ENCODE assay signal across 17 cellular contexts in the genomic region with DNA sequence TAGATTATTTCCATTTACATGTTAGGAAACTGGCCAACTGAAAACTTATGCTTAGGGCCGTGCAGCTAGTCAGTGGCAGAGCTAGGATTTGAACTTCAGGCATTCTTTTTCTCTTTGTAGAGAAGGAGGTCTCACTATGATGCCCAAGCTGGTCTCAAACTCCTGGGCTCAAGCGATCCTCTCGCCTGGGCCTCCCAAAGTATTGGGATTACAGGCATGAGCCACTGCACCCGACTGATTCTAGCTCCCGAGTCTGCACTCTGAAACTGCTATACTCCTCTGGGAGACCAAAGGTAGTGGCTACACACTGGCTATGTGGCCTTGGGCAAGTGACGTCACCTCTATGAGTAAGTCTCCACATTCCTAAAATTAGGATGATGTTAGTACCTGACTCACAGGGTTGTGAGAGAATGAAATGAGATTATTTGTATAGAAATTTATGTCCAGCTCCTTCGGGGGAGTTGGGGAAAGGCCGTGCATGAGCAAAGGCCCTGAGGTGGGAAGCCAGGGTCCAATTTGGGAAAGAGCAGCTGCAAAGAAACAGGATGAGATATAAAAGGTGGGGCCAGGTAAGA. TPM values are rescaled to one million over a fixed set of nuclear protein-coding genes. Genes with fewer than 3 reads are reported as not detected.
A peak's percentile ranks its signal among the peaks of the same experiment; 100 is the strongest.
DNase-seq lines count a peak whose midpoint lies in the region; ATAC-seq and TF ChIP-seq lines count a peak whose summit lies in the region.
"Had no signal": no experiment of that assay in that cellular context is flagged by ENCODE, and none has a peak within 500 bp of the region (broad histone marks: within the 10 kb centered on the region; RNA-seq: fewer than 3 reads in every experiment).

No MANE protein-coding gene starts in this region.

- no peaks in the 10 kb centered on the region for H4K20me1 ChIP-seq in OCI-LY7 (ENCODE audit: insufficient read depth, low read length)

- TF ChIP-seq POLR2A in prostate gland (IDR thresholded peaks at IDR 0.05): no peak

- intact Hi-C loops in prostate gland (cut with DNase I) (no loop called here), OCI-LY7 (cut with micrococcal nuclease; ENCODE audit: unreplicated experiment) (no loop called here)

- peaks cover 79% of the 10 kb centered on the region for H3K36me3 ChIP-seq in adipocyte (ENCODE audit: control insufficient read depth, insufficient read depth, low read length, severe bottlenecking)
- no peaks in the 10 kb centered on the region for H3K36me3 ChIP-seq in prostate gland
- no peaks in the 10 kb centered on the region for H3K36me3 ChIP-seq in OCI-LY7 (ENCODE audit: insufficient read depth, low read length)

- no peak overlapping the region for H2AFZ ChIP-seq in OCI-LY7 (ENCODE audit: low read length)
- H2AFZ ChIP-seq: parathyroid adenoma had no signal

- H3K4me1 ChIP-seq in adipocyte (ENCODE audit: control insufficient read depth, insufficient read depth, low read length): peaks cover 21% of the 10 kb centered on the region
- no peaks in the 10 kb centered on the region for H3K4me1 ChIP-seq in foreskin keratinocyte
- H3K4me1 ChIP-seq in prostate gland (replicated peaks): no peaks in the 10 kb centered on the region
- peaks cover 15% of the 10 kb centered on the region for H3K4me1 ChIP-seq in OCI-LY7 (ENCODE audit: insufficient read depth, low read length, poor library complexity, severe bottlenecking)
- H3K4me1 ChIP-seq: parathyroid adenoma had no signal

- H3K27ac ChIP-seq in AG04450 (ENCODE audit: low read depth, low read length) (peak overlapping the region; percentile 65), HL-60 (replicated peaks) (peak overlapping the region; percentile 58; the same call in 1 of the 2 replicates), foreskin keratinocyte (no peak overlapping the region), prostate gland (no peak overlapping the region), OCI-LY7 (ENCODE audit: low read depth, low read length, poor library complexity, severe bottlenecking) (no peak overlapping the region)
- H3K27ac ChIP-seq: parathyroid adenoma, Peyer's patch had no signal

- DNase-seq in AG04450 (ENCODE audit: low read depth, low spot score) (no peak), HL-60 (ENCODE audit: low read depth in 1 of 2, low spot score in 1 of 2) (no peak), adipocyte (ENCODE audit: low read depth) (peak; percentile 52), foreskin keratinocyte (peak; percentile 76 to 89), NCI-H524 treated with DMSO at 0.1 percent for 48 hours (lab: John Stamatoyannopoulos, UW) (no peak), prostate gland (ENCODE audit: low spot score) (no peak), OCI-LY7 (ENCODE audit: low spot score) (no peak)
- DNase-seq: activated CD4-positive, alpha-beta T cell treated with anti-CD3 and anti-CD28 coated beads for 4 hours; amygdala; dermis blood vessel endothelial cell; foreskin melanocyte; mucosa of descending colon; NCI-H1105 treated with DMSO at 0.1 percent for 48 hours; Peyer's patch; T-helper 2 cell had no signal

- H3K27me3 ChIP-seq in AG04450 (ENCODE audit: control insufficient read depth, insufficient read depth, low read length): no peaks in the 10 kb centered on the region
- no peaks in the 10 kb centered on the region for H3K27me3 ChIP-seq in HL-60 (ENCODE audit: insufficient read depth, poor library complexity, severe bottlenecking)
- no peaks in the 10 kb centered on the region for H3K27me3 ChIP-seq in adipocyte (replicated peaks; ENCODE audit: control insufficient read depth, insufficient read depth, low read length)
- no peaks in the 10 kb centered on the region for H3K27me3 ChIP-seq in foreskin keratinocyte
- no peaks in the 10 kb centered on the region for H3K27me3 ChIP-seq in prostate gland (replicated peaks; ENCODE audit: insufficient read depth)
- H3K27me3 ChIP-seq: Peyer's patch had no signal

- H3K9me3 ChIP-seq in AG04450 (ENCODE audit: control insufficient read depth, insufficient read depth, low read length) (no peaks in the 10 kb centered on the region; the same call in 1 of the 2 replicates), adipocyte (ENCODE audit: control insufficient read depth, low read length) (no peaks in the 10 kb centered on the region), prostate gland (no peaks in the 10 kb centered on the region), OCI-LY7 (ENCODE audit: low read length) (no peaks in the 10 kb centered on the region)
- H3K9me3 ChIP-seq: mucosa of descending colon, Peyer's patch had no signal

- H3K9ac ChIP-seq in adipocyte (ENCODE audit: low read length): peak overlapping the region; percentile 21
- H3K9ac ChIP-seq: parathyroid adenoma had no signal

- CTCF ChIA-PET in AG04450 (lab: Charles Lee) (interaction anchor here (1.2 to 1.5 kb wide), 2 partner anchors 16 to 82 kb away, joined by 3 to 6 read pairs; no protein-coding TSS in a partner anchor), OCI-LY7 (lab: Charles Lee; ENCODE audit: unreplicated experiment) (no interaction called here)

- TF ChIP-seq CTCF in AG04450 (IDR thresholded peaks at IDR 0.05; ENCODE audit: low read depth, low read length) (no peak), HL-60 (IDR thresholded peaks at IDR 0.05; ENCODE audit: insufficient read depth, low read length) (no peak), foreskin keratinocyte (conservative IDR thresholded peaks at IDR 0.05) (no peak), prostate gland (IDR thresholded peaks at IDR 0.05) (no peak), OCI-LY7 (conservative IDR thresholded peaks at IDR 0.05; ENCODE audit: low read length) (no peak)

- POLR2A ChIA-PET in AG04450 (lab: Yijun Ruan, JAX): interaction anchor here (1.2 to 2.9 kb wide), 4 partner anchors 13 to 29 kb away, joined by 3 to 20 read pairs (median 8); a partner anchor contains a TSS
- POLR2A ChIA-PET in OCI-LY7 (lab: Charles Lee): interaction anchor here (0.7 kb wide), 1 partner anchor 48 kb away, joined by 3 read pairs; a partner anchor contains a TSS

- WGBS in prostate gland: 92% methylated on average over 8 of the region's 8 CpGs

- H3K4me2 ChIP-seq in OCI-LY7 (ENCODE audit: low read length): no peak overlapping the region

- H3K79me2 ChIP-seq in OCI-LY7 (ENCODE audit: insufficient read depth, low read depth, low read length): no peaks in the 10 kb centered on the region
- H3K79me2 ChIP-seq: parathyroid adenoma had no signal

- no peaks in the 10 kb centered on the region for H3K9me2 ChIP-seq in OCI-LY7 (ENCODE audit: insufficient read depth, low read length)

- no TSS peak for BruUV-seq in OCI-LY7 (replicated peaks; lab: Mats Ljungman, UMichigan)

- peak; percentile 95 for ATAC-seq in foreskin keratinocyte
- no peak for ATAC-seq in GM21367 (IDR thresholded peaks at IDR 0.05; ENCODE audit: unreplicated experiment)
- ATAC-seq: mucosa of descending colon had no signal

- H3K4me3 ChIP-seq in AG04450 (ENCODE audit: low read depth, low read length) (no peak overlapping the region), HL-60 (replicated peaks; ENCODE audit: insufficient read depth, low read length) (no peak overlapping the region), adipocyte (ENCODE audit: low read length) (no peak overlapping the region), prostate gland (no peak overlapping the region), OCI-LY7 (ENCODE audit: low read depth, low read length, poor library complexity, severe bottlenecking) (no peak overlapping the region)
- H3K4me3 ChIP-seq: mucosa of descending colon, Peyer's patch had no signal

RNA-seq across cellular contexts. Expression of a gene that starts 6.4 kb away (rescaled TPM):
- polyA plus RNA-seq in AG04450 (2011; rRNA removed) (105 and 154 TPM in 2 replicates), foreskin keratinocyte (82.8 and 86.4 TPM in 2 replicates)
- polyA minus RNA-seq in AG04450 (2011; rRNA and poly(A)+ RNA removed): 43.0 and 67.8 TPM in 2 replicates
- total RNA-seq in foreskin keratinocyte (58.8 and 59.5 TPM in 2 replicates), prostate gland (100 to 1,000 TPM in 1 of 2 donors, 10 to 100 TPM in 1; 29.4 to 101 TPM), OCI-LY7 (2022) (12.7 and 15.8 TPM in 2 replicates)
- total RNA-seq in OCI-LY7 (2014; rRNA removed; shearing (Covaris generic)): 14.3 and 17.1 TPM in 2 replicates

RNA-seq across cellular contexts. Expression of a gene that starts 14.5 kb away (rescaled TPM):
- polyA plus RNA-seq in AG04450 (2011; rRNA removed): 234 and 267 TPM in 2 replicates
- 167 and 244 TPM in 2 replicates for polyA minus RNA-seq in AG04450 (2011; rRNA and poly(A)+ RNA removed)
- total RNA-seq in foreskin keratinocyte: 37.3 and 43.8 TPM in 2 replicates
- polyA plus RNA-seq in foreskin keratinocyte: 49.9 and 54.5 TPM in 2 replicates
- total RNA-seq in prostate gland: 100 to 1,000 TPM in 1 of 2 donors, 10 to 100 TPM in 1; 37.9 to 215 TPM
- total RNA-seq in OCI-LY7 (2014; rRNA removed; shearing (Covaris generic)): 27.1 and 33.1 TPM in 2 replicates
- 36.4 and 36.7 TPM in 2 replicates for total RNA-seq in OCI-LY7 (2022)

RNA-seq across cellular contexts. Expression of a gene that starts 14.6 kb away (rescaled TPM):
- polyA plus RNA-seq in AG04450 (2011; rRNA removed) (1.1 and 1.9 TPM in 2 replicates), foreskin keratinocyte (1.1 and 1.2 TPM in 2 replicates)
- polyA minus RNA-seq in AG04450 (2011; rRNA and poly(A)+ RNA removed): 0.74 and 2.2 TPM in 2 replicates
- total RNA-seq in foreskin keratinocyte (1.1 and 1.2 TPM in 2 replicates), prostate gland (10 to 100 TPM in 1 of 2 donors, 1 to 10 TPM in 1; 9.8 to 11.3 TPM), OCI-LY7 (2022) (6.2 and 9.9 TPM in 2 replicates)
- 6.0 and 10.7 TPM in 2 replicates for total RNA-seq in OCI-LY7 (2014; rRNA removed; shearing (Covaris generic))

RNA-seq across cellular contexts. Expression of a gene that starts 18.2 kb away (rescaled TPM):
- polyA plus RNA-seq in AG04450 (2011; rRNA removed) (0.43 and 0.50 TPM in 2 replicates), foreskin keratinocyte (0.07 and 0.11 TPM in 2 replicates)
- polyA minus RNA-seq in AG04450 (2011; rRNA and poly(A)+ RNA removed): 0.55 TPM in 1 of 2 replicates, not detected in the other
- total RNA-seq in foreskin keratinocyte (0.25 and 0.44 TPM in 2 replicates), prostate gland (1 to 10 TPM; 2.0 to 7.4 TPM), OCI-LY7 (2022) (5.8 and 5.9 TPM in 2 replicates)
- total RNA-seq in OCI-LY7 (2014; rRNA removed; shearing (Covaris generic)): 5.8 and 6.1 TPM in 2 replicates

RNA-seq across cellular contexts. Expression of a gene that starts 24.6 kb away (rescaled TPM):
- polyA plus RNA-seq in AG04450 (2011; rRNA removed) (5.3 and 6.5 TPM in 2 replicates), foreskin keratinocyte (3.8 and 4.0 TPM in 2 replicates)
- 22.4 and 29.9 TPM in 2 replicates for polyA minus RNA-seq in AG04450 (2011; rRNA and poly(A)+ RNA removed)
- total RNA-seq in foreskin keratinocyte (7.5 and 8.3 TPM in 2 replicates), prostate gland (10 to 100 TPM; 13.8 to 17.8 TPM), OCI-LY7 (2022) (12.7 and 13.9 TPM in 2 replicates)
- total RNA-seq in OCI-LY7 (2014; rRNA removed; shearing (Covaris generic)): 10.9 and 19.2 TPM in 2 replicates

Comparison
In these comparisons a context has a peak if more than half of its experiments do, and no peak if none do; other contexts are left out.
1. DNase-seq: peak in adipocyte (single experiment) and foreskin keratinocyte (2 of 2); none in AG04450 (single experiment), HL-60 (0 of 2), NCI-H524 treated with DMSO at 0.1 percent for 48 hours (single experiment), prostate gland (single experiment) and OCI-LY7 (single experiment).
2. H3K27ac ChIP-seq: peak in AG04450 (single experiment) and HL-60 (single experiment); none in foreskin keratinocyte (single experiment), prostate gland (0 of 2) and OCI-LY7 (single experiment).